Comparison of ENCODE assay signal across 30 cellular contexts in the genomic region with DNA sequence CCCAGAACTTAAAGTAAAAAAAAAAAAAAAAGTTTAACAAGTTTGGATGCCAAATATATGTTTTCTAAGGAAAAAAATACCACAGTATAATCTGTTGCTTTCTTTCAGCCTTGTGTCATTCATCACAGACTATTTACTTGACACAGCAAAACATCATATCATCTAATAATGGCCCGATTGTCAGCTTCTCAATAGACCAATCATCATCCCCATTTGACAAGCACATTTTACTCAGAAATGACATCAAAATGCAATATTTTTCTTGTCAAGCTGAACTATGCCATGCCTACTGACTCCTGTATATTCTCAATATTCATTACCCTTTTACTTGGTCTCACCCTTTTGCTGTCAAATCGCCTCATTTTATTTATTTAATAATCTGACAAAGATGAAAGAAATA.
"Had no signal": no experiment of that assay in that cellular context is flagged by ENCODE, and none has a peak within 500 bp of the region (broad histone marks: within the 10 kb centered on the region; RNA-seq: fewer than 3 reads in every experiment).

No MANE protein-coding gene starts in this region.

- H3K27me3 ChIP-seq: adrenal gland, ascending aorta, body of pancreas, brain microvascular endothelial cell, breast epithelium, cardiac muscle cell had no signal

- DNase-seq: activated effector memory CD4-positive, alpha-beta T cell treated with anti-CD3 and anti-CD28 coated beads, Interleukin-2, amount 50 U/mL, for 16 hours; activated effector memory CD4-positive, alpha-beta T cell treated with Interleukin-2 at 50 U/mL for 16 hours; activated gamma-delta T cell; activated gamma-delta T cell treated with Interleukin-2 at 50 U/mL for 16 hours; activated naive CD4-positive, alpha-beta T cell; activated naive CD4-positive, alpha-beta T cell treated with anti-CD3 and anti-CD28 coated beads for 36 hours; activated naive CD4-positive, alpha-beta T cell treated with anti-CD3 and anti-CD28 coated beads, Interleukin-2, amount 10 ng/mL, durations not matched to agents 7 days and 5 days; activated naive CD4-positive, alpha-beta T cell treated with anti-CD3 and anti-CD28 coated beads, Interleukin-2, amount 50 U/mL, for 16 hours; activated naive CD4-positive, alpha-beta T cell treated with Interleukin-2 at 50 U/mL for 16 hours; activated naive CD8-positive, alpha-beta T cell treated with anti-CD3 and anti-CD28 coated beads for 36 hours; activated naive CD8-positive, alpha-beta T cell treated with anti-CD3 and anti-CD28 coated beads, Interleukin-2, amount 10 ng/mL, durations not matched to agents 7 days and 5 days; activated naive CD8-positive, alpha-beta T cell treated with anti-CD3 and anti-CD28 coated beads, Interleukin-2, amount 50 U/mL, for 24 hours; activated T-cell treated with anti-CD3 and anti-CD28 coated beads, Interleukin-2, amount 50 U/mL, for 1 hour; activated T-cell treated with anti-CD3 and anti-CD28 coated beads, Interleukin-2, amount 50 U/mL, for 24 hours; activated T-cell treated with anti-CD3 and anti-CD28 coated beads, Interleukin-2, amount 50 U/mL, for 4 hours; activated T-cell treated with anti-CD3 and anti-CD28 coated beads, Interleukin-2, amount 50 U/mL, for 48 hours; activated T-cell treated with anti-CD3 and anti-CD28 coated beads, Interleukin-2, amount 50 U/mL, for 72 hours; adrenal gland; amniotic stem cell; amygdala; anterior cingulate cortex; aorta; body of pancreas; brain microvascular endothelial cell; caudate nucleus; central memory CD4-positive, alpha-beta T cell; cerebellar nuclear complex had no signal

- H3K4me3 ChIP-seq: adrenal gland, ascending aorta, body of pancreas, breast epithelium, cardiac muscle cell had no signal

- H3K27ac ChIP-seq: adrenal gland, ascending aorta, body of pancreas, brain microvascular endothelial cell, breast epithelium, cardiac muscle cell had no signal

- H3K36me3 ChIP-seq: adrenal gland, ascending aorta, brain microvascular endothelial cell, breast epithelium, cardiac muscle cell had no signal

- H3K9me3 ChIP-seq: adrenal gland, ascending aorta, body of pancreas, breast epithelium had no signal
